In genomic region chr1:226975259-226975908, GRCh38 we compare ENCODE assay signal across 8 cellular contexts. TPM values are rescaled to one million over a fixed set of nuclear protein-coding genes. Genes with fewer than 3 reads are reported as not detected.
DNase-seq lines count a peak whose midpoint lies in the region; TF ChIP-seq lines count a peak whose summit lies in the region.

No MANE protein-coding gene starts in this region.

- H3K4me1 ChIP-seq in left ventricle myocardium inferior (peaks cover 82% of the 10 kb centered on the region), SJCRH30 (no peaks in the 10 kb centered on the region)
- no peaks in the 10 kb centered on the region for H3K4me1 ChIP-seq in effector memory CD4-positive, alpha-beta T cell (ENCODE audit: control insufficient read depth, insufficient read depth, low read length, poor library complexity, severe bottlenecking)

- H3K4me3 ChIP-seq in left ventricle myocardium inferior (peak overlapping the region; percentile 27), SJCRH30 (no peak overlapping the region)
- no peak overlapping the region for H3K4me3 ChIP-seq in effector memory CD4-positive, alpha-beta T cell (ENCODE audit: insufficient read depth, low read depth, low read length, poor library complexity, severe bottlenecking)

- TF ChIP-seq CTCF in left ventricle myocardium inferior (IDR thresholded peaks at IDR 0.05; ENCODE audit: borderline replicate concordance): no peak

- intact Hi-C loops in left ventricle myocardium inferior (cut with micrococcal nuclease): no loop called here
- intact Hi-C loops in posterior cingulate gyrus (cut with DNase I): no loop called here

- H3K36me3 ChIP-seq in left ventricle myocardium inferior (peaks cover 29% of the 10 kb centered on the region), SJCRH30 (no peaks in the 10 kb centered on the region)
- H3K36me3 ChIP-seq in effector memory CD4-positive, alpha-beta T cell (ENCODE audit: control insufficient read depth, insufficient read depth, low read length): peaks cover 18% of the 10 kb centered on the region

- DNase-seq in DMS153 treated with DMSO at 0.1 percent for 48 hours (lab: John Stamatoyannopoulos, UW; ENCODE audit: unreplicated experiment) (peak; percentile 86), NCI-H345 treated with DMSO at 0.1 percent for 48 hours (lab: John Stamatoyannopoulos, UW; ENCODE audit: unreplicated experiment) (peak; percentile 61), left ventricle myocardium inferior (peak; percentile 25), posterior cingulate gyrus (peak in 9 of 10 donors; percentile 58 to 96 (median 76)), NCI-H510A (lab: John Stamatoyannopoulos, UW) (no peak), HPDE6-E6E7 (ENCODE audit: extremely low spot score) (no peak), SJCRH30 (no peak)
- DNase-seq in effector memory CD4-positive, alpha-beta T cell: no peak

- H3K9me3 ChIP-seq in left ventricle myocardium inferior (replicated peaks) (peaks cover 14% of the 10 kb centered on the region), SJCRH30 (replicated peaks) (no peaks in the 10 kb centered on the region)
- no peaks in the 10 kb centered on the region for H3K9me3 ChIP-seq in effector memory CD4-positive, alpha-beta T cell (ENCODE audit: control insufficient read depth, low read length)

- H3K27ac ChIP-seq in left ventricle myocardium inferior (replicated peaks) (peak overlapping the region; percentile 99), SJCRH30 (no peak overlapping the region)
- no peak overlapping the region for H3K27ac ChIP-seq in effector memory CD4-positive, alpha-beta T cell (ENCODE audit: insufficient read depth, low read length, poor library complexity, severe bottlenecking)

- H3K27me3 ChIP-seq in left ventricle myocardium inferior (ENCODE audit: low read depth) (no peaks in the 10 kb centered on the region), SJCRH30 (no peaks in the 10 kb centered on the region)
- H3K27me3 ChIP-seq in effector memory CD4-positive, alpha-beta T cell (replicated peaks; ENCODE audit: control insufficient read depth, insufficient read depth, low read length, poor library complexity, severe bottlenecking): no peaks in the 10 kb centered on the region

RNA-seq across cellular contexts. Expression of gene COQ8A, which starts 35.3 kb away (rescaled TPM):
- total RNA-seq in left ventricle myocardium inferior: 357 TPM
- total RNA-seq in SJCRH30 (2014; rRNA removed; shearing (Covaris generic)): 24.0 and 26.9 TPM in 2 replicates

Comparison
In these comparisons a context has a peak if more than half of its experiments do, and no peak if none do; other contexts are left out.
1. DNase-seq: peak in DMS153 treated with DMSO at 0.1 percent for 48 hours (single experiment), NCI-H345 treated with DMSO at 0.1 percent for 48 hours (single experiment), left ventricle myocardium inferior (single experiment) and posterior cingulate gyrus (9 of 10); none in NCI-H510A (single experiment), HPDE6-E6E7 (single experiment), SJCRH30 (0 of 2) and effector memory CD4-positive, alpha-beta T cell (0 of 3).
2. RNA of gene COQ8A, which starts 35.3 kb away (total RNA-seq): 357 TPM in left ventricle myocardium inferior (single experiment); 24.0 to 26.9 TPM in SJCRH30; every median in the first group is over 10 times any median in the second.